In the genomic region with DNA sequence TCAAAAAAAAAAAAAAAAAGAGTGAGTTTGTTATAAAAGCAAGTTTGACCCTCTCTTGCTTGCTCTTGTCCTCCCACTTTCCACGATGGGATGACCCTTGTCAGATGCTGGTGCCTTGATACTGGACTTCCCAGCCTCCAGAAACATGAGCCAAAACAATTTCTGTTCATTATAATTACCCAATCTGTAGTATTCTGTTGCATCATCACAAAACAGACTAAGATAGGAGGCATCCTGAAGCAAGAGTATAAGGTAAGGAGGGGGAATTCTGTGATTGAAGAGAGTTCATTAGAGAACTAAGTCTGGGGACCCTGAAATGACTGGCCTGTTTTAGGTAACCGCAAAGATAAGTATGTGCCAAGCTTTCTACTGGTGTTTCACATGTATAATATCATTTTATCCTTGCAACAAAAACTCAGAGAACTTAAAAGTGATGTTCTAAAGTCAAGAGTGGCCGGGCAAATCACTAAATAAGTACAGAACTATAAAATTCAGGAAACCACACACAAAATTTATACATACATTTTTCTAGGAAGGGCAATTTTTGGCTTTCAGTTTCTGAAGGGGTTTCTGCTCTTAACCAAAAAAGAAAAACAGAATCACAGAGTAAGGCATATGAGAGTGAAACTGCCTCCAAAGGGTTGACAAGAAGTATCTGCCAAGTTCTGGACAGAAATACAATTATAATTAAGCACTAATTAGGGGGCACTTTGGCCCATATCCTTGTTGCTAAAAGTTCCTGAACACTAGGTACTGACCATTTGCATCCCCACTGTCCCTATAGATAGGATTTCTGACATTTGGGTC, we compare ENCODE assay signal across 10 cellular contexts.
"Had no signal": no experiment of that assay in that cellular context is flagged by ENCODE, and none has a peak within 500 bp of the region (broad histone marks: within the 10 kb centered on the region; RNA-seq: fewer than 3 reads in every experiment).

No MANE protein-coding gene starts in this region.

- DNase-seq: activated CD4-positive, alpha-beta T cell treated with anti-CD3 and anti-CD28 coated beads for 4 hours; dorsolateral prefrontal cortex; midbrain; pancreas; Right ventricle myocardium superior; stimulated activated CD4-positive, alpha-beta T cell treated with anti-CD3 and anti-CD28 coated beads, Interleukin-1b, Interleukin-23, amount 100 ng/mL, for 48 hours; tibial artery; WERI-Rb-1 had no signal

- H3K27ac ChIP-seq: cardiac muscle cell, dorsolateral prefrontal cortex, pancreas, SK-N-MC, tibial artery, WERI-Rb-1 had no signal

- ATAC-seq: pancreas had no signal
